Comparison of ENCODE assay signal across 11 cellular contexts in the genomic region with DNA sequence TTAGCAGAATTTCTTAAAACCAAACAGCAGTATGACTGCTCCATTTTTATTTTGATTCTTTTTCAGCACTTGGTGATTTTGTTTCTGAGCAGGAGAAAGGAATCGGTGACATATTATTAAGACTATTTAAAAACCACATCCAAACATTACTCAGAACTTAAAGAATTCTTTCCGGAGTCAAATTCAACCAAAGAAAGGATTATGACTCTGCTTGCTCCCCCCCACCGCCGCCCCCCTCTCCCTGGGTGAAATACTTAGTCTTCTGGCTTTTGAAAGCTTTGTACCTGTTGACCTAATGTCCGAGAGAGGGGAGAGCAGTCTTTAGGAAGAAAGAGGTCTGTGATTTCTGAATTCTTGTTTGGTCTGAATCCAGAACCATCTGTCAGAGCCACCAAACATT. TPM values are rescaled to one million over a fixed set of nuclear protein-coding genes. Genes with fewer than 3 reads are reported as not detected.
DNase-seq lines count a peak whose midpoint lies in the region; ATAC-seq and TF ChIP-seq lines count a peak whose summit lies in the region.
"Had no signal": no experiment of that assay in that cellular context is flagged by ENCODE, and none has a peak within 500 bp of the region (broad histone marks: within the 10 kb centered on the region; RNA-seq: fewer than 3 reads in every experiment).

No MANE protein-coding gene starts in this region.

- H3K27ac ChIP-seq in right lobe of liver, result peak overlapping the region; percentile 43 to 62 (median 53)
- no peak overlapping the region for H3K27ac ChIP-seq in body of pancreas

- intact Hi-C loops in right lobe of liver (cut with DNase I) (no loop called here), body of pancreas (cut with DNase I) (no loop called here)

- no peaks in the 10 kb centered on the region for H3K36me3 Mint-ChIP-seq in type B pancreatic cell

- H3K9me3 Mint-ChIP-seq in type B pancreatic cell, result no peaks in the 10 kb centered on the region

- DNase-seq in HS-5 (ENCODE audit: low read depth) (peak; percentile 73), astrocyte of the spinal cord (ENCODE audit: low read depth, low spot score) (peak; percentile 98), right lobe of liver (no peak), type B pancreatic cell (ENCODE audit: extremely low spot score, unreplicated experiment) (no peak), body of pancreas (no peak)
- DNase-seq: activated gamma-delta T cell treated with Interleukin-2 at 50 U/mL for 16 hours, hippocampal formation, NCI-H2171 had no signal

- H3K27ac Mint-ChIP-seq in type B pancreatic cell, result peak overlapping the region; percentile 58

- no peak for TF ChIP-seq CTCF in astrocyte of the spinal cord (IDR thresholded peaks at IDR 0.05; ENCODE audit: low read depth, low read length)
- no peak for TF ChIP-seq CTCF in right lobe of liver (IDR thresholded peaks at IDR 0.05)
- TF ChIP-seq CTCF in type B pancreatic cell (conservative IDR thresholded peaks at IDR 0.05), result no peak
- TF ChIP-seq CTCF in body of pancreas (IDR thresholded peaks at IDR 0.05), result no peak

- peaks cover 6% of the 10 kb centered on the region for H3K27me3 Mint-ChIP-seq in type B pancreatic cell

- ATAC-seq in right lobe of liver, result no peak
- no peak for ATAC-seq in HG03095 (IDR thresholded peaks at IDR 0.05; ENCODE audit: unreplicated experiment)
- no peak for ATAC-seq in body of pancreas
- ATAC-seq in HG02970 (IDR thresholded peaks at IDR 0.05; ENCODE audit: low FRiP score, unreplicated experiment), result no peak

- H3K36me3 ChIP-seq in right lobe of liver (no peaks in the 10 kb centered on the region), body of pancreas (replicated peaks in 1 of 2; ENCODE audit: insufficient read depth in 1 of 2, low read depth in 2 of 2) (no peaks in the 10 kb centered on the region)

- H3K4me3 ChIP-seq in astrocyte of the spinal cord (ENCODE audit: low read depth, low read length), result peak overlapping the region; percentile 8
- H3K4me3 ChIP-seq in right lobe of liver, result no peak overlapping the region
- H3K4me3 ChIP-seq in body of pancreas, result no peak overlapping the region

- peaks cover 49% of the 10 kb centered on the region for H3K4me1 Mint-ChIP-seq in type B pancreatic cell (ENCODE audit: unreplicated experiment)

- peaks cover 0 to 51% (median 17%) of the 10 kb centered on the region in 4 donors for H3K4me1 ChIP-seq in right lobe of liver
- H3K4me1 ChIP-seq in body of pancreas, result peaks cover 6% of the 10 kb centered on the region

- H3K9me3 ChIP-seq in right lobe of liver (no peaks in the 10 kb centered on the region), body of pancreas (no peaks in the 10 kb centered on the region)

- in situ Hi-C loops in astrocyte of the spinal cord (cut with HindIII; ENCODE audit: low sequenced_read_pairs), result no loop called here

- H3K27me3 ChIP-seq in right lobe of liver, result no peaks in the 10 kb centered on the region
- no peaks in the 10 kb centered on the region for H3K27me3 ChIP-seq in body of pancreas

- TF ChIP-seq POLR2A in right lobe of liver (IDR thresholded peaks at IDR 0.05) (no peak), body of pancreas (IDR thresholded peaks at IDR 0.05) (no peak)

- no peak overlapping the region for H3K4me3 Mint-ChIP-seq in type B pancreatic cell

- WGBS in right lobe of liver (ENCODE audit: insufficient coverage, low coverage, low lambda C conversion rate, missing lambda C conversion rate), result 76% methylated on average over 5 of the region's 5 CpGs
- WGBS in body of pancreas, 2 donors, result 61 to 72% methylated on average over 5 of the region's 5 CpGs

RNA-seq across cellular contexts. Expression of gene COL1A1, which starts 17.9 kb away (rescaled TPM):
- total RNA-seq in right lobe of liver, result 100 to 1,000 TPM in 1 of 6 experiments, 10 to 100 TPM in 4, 1 to 10 TPM in 1; 9.3 to 109 (median 34.7) TPM
- 31.0 and 201 TPM in 2 replicates for total RNA-seq in type B pancreatic cell (ENCODE audit: low replicate concordance)
- total RNA-seq in body of pancreas, result 10 to 100 TPM; 11.2 to 62.3 TPM

RNA-seq across cellular contexts. Expression of gene SGCA, which starts 53.5 kb away (rescaled TPM):
- total RNA-seq in right lobe of liver, result 1 to 10 TPM in 4 of 6 experiments, under 1 TPM in 2; 0.48 to 2.8 (median 1.6) TPM
- 0.72 TPM in 1 of 2 replicates, not detected in the other for total RNA-seq in type B pancreatic cell (ENCODE audit: low replicate concordance)
- 1 to 10 TPM in 1 of 2 donors, not detected in 1; 1.3 TPM for total RNA-seq in body of pancreas
- total RNA-seq: T-helper 2 cell treated with Interferon-gamma antibody and Interleukin-4, amounts not matched to agents 100 ng/mL and 5 ng/mL, for 36 hours had no signal

RNA-seq across cellular contexts. Expression of gene TMEM92, which starts 54.9 kb away (rescaled TPM):
- 10 to 100 TPM in 1 of 6 experiments, 1 to 10 TPM in 5; 1.5 to 20.0 (median 8.7) TPM for total RNA-seq in right lobe of liver
- 1.6 and 1.8 TPM in 2 replicates for total RNA-seq in type B pancreatic cell (ENCODE audit: low replicate concordance)
- not detected for total RNA-seq in body of pancreas

Comparison
In these comparisons a context has a peak if more than half of its experiments do, and no peak if none do; other contexts are left out.
1. DNase-seq: peak in HS-5 (single experiment) and astrocyte of the spinal cord (single experiment); none in right lobe of liver (0 of 3), type B pancreatic cell (single experiment) and body of pancreas (0 of 4).
2. H3K27ac ChIP-seq: peak in right lobe of liver (3 of 3); none in body of pancreas (0 of 4).